2 cellular contexts compared by ENCODE assay signal in genomic region chr10:97522071-97522470, GRCh38.
TF ChIP-seq lines count a peak whose summit lies in the region.

No MANE protein-coding gene starts in this region.

TF ChIP-seq in WTC11, 78 proteins besides CTCF, POLR2A, EP300 and RAD21 (continued from another document and continues in another):
- no peak for TF ChIP-seq AFF4 (CRISPR knock-in tag; IDR thresholded peaks at IDR 0.05; ENCODE audit: borderline replicate concordance)
- no peak for TF ChIP-seq FOXP4 (CRISPR knock-in tag; IDR thresholded peaks at IDR 0.05)
- TF ChIP-seq ZNF671 (CRISPR knock-in tag; IDR thresholded peaks at IDR 0.05): no peak
- TF ChIP-seq ATF1 (CRISPR knock-in tag; IDR thresholded peaks at IDR 0.05): no peak
- TF ChIP-seq TCF7 (CRISPR knock-in tag; IDR thresholded peaks at IDR 0.05; ENCODE audit: low read depth): no peak
- TF ChIP-seq GABPB1 (CRISPR knock-in tag; IDR thresholded peaks at IDR 0.05): no peak
- no peak for TF ChIP-seq ZNF138 (CRISPR knock-in tag; conservative IDR thresholded peaks at IDR 0.05)
- TF ChIP-seq ZNF423 (CRISPR knock-in tag; IDR thresholded peaks at IDR 0.05): no peak
- no peak for TF ChIP-seq PRDM15 (CRISPR knock-in tag; IDR thresholded peaks at IDR 0.05)
- no peak for TF ChIP-seq AR (CRISPR knock-in tag; IDR thresholded peaks at IDR 0.05)

TF ChIP-seq in GM23338, 12 proteins besides CTCF, POLR2A, EP300 and RAD21 (continued from another document):
- TF ChIP-seq ZNF462 (CRISPR knock-in tag; IDR thresholded peaks at IDR 0.05) (no peak), EZH2phosphoT487 (IDR thresholded peaks at IDR 0.05; ENCODE audit: unreplicated experiment) (no peak), ETS1 (IDR thresholded peaks at IDR 0.05) (no peak), STAT1 (IDR thresholded peaks at IDR 0.05; ENCODE audit: unreplicated experiment) (no peak), ZNF114 (CRISPR knock-in tag; IDR thresholded peaks at IDR 0.05) (no peak), CREB1 (CRISPR knock-in tag; IDR thresholded peaks at IDR 0.05; ENCODE audit: low read depth) (no peak), JUNB (IDR thresholded peaks at IDR 0.05; ENCODE audit: unreplicated experiment) (no peak), NANOG (IDR thresholded peaks at IDR 0.05; ENCODE audit: borderline replicate concordance) (no peak), EZH2 (IDR thresholded peaks at IDR 0.05; ENCODE audit: low read depth, unreplicated experiment) (no peak), ZNF331 (CRISPR knock-in tag; IDR thresholded peaks at IDR 0.05; ENCODE audit: low read depth) (no peak), POLR2AphosphoS5 (IDR thresholded peaks at IDR 0.05; ENCODE audit: low read depth) (no peak)
TF ChIP-seq in GM23338: peak in this region for 0.
